ENCODE assay signal across 1 cellular context in the genomic region with DNA sequence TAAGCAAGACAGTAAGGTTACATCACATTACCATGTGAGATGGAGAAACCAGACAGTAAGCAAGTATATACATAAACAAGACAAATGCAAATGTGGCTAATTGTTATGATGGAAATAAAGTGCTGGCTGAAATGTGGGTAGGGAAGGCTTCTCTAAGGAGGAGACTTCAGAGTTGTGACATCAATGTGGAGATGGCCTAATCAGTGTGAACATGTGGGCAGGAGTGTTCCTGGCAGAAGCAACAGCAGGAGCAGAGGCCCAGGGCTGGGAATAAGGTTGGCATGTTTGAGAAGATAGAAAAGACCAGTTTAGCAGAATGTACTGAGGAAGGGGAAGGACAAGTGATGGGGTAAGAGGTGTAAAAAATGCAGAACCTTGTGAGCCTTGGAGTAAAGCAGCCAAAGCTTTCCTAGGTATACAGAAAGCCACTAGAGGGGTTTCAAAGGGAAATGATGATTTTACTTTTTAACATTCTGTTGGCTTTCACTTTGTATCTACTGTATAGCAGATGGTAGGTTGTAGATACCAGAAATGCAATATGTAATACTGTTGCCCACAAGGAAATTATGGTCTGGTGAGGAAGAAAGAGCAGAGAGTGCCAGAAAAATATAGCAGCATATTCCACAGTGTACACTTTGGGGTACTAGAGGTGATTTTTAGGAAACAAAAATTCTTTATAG.
TF ChIP-seq lines count a peak whose summit lies in the region.

No MANE protein-coding gene starts in this region.

TF ChIP-seq in H1, 55 proteins besides CTCF, POLR2A, EP300 and RAD21 (continued from another document):
- TF ChIP-seq SAP30 (IDR thresholded peaks at IDR 0.05; ENCODE audit: insufficient read depth, insufficient replicate concordance, low read length) (no peak), POLR2AphosphoS5 (IDR thresholded peaks at IDR 0.05; ENCODE audit: low read depth, low read length) (no peak), CBX5 (IDR thresholded peaks at IDR 0.05; ENCODE audit: low read depth, low read length) (no peak)
- TF ChIP-seq, protein P1, sequence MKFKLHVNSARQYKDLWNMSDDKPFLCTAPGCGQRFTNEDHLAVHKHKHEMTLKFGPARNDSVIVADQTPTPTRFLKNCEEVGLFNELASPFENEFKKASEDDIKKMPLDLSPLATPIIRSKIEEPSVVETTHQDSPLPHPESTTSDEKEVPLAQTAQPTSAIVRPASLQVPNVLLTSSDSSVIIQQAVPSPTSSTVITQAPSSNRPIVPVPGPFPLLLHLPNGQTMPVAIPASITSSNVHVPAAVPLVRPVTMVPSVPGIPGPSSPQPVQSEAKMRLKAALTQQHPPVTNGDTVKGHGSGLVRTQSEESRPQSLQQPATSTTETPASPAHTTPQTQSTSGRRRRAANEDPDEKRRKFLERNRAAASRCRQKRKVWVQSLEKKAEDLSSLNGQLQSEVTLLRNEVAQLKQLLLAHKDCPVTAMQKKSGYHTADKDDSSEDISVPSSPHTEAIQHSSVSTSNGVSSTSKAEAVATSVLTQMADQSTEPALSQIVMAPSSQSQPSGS (IDR thresholded peaks at IDR 0.05; ENCODE audit: low read length): no peak
